Comparison of ENCODE assay signal across 1 cellular context in the genomic region with DNA sequence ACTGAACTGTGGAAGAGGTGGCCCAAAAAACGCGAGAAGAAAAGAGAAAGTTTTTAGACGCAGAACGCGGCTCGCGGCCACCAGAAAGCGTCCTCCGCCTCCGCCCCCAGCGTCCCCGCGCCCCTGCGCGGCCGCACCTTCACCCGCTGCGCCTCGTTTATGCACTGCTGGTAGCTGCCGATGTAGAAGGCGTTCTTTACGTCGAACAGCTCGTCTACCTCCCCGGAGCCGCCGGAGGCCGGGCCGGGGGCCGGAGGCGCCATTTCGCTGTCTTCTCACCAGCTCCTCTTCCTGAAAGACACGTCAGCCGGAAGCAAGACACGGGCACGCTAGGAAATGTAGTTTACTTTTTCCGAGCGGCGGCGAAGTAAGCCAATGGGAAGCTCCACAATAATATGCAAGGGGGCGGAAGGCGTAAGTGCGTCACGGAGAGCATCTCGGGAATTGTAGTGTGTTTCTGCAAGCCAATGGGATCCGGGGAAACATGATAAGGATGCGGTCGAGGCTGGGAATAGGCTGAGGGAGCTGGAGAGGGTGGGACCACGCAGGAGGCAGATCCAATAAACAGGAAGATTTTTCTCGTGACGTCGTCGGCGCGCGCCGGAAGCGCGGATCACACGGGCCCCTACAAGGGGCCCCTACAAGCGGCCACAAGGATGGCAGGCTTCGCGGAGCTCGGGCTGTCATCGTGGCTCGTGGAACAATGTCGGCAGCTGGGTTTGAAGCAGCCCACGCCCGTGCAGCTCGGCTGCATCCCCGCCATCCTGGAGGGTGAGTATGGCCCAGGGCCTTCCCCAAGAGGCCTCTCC.
TF ChIP-seq lines count a peak whose summit lies in the region.

A gene (minus strand): TSS at position 302 of the 809 bp plus-strand sequence. CDS start 39 bp downstream, at position 263.
A gene with protein sequence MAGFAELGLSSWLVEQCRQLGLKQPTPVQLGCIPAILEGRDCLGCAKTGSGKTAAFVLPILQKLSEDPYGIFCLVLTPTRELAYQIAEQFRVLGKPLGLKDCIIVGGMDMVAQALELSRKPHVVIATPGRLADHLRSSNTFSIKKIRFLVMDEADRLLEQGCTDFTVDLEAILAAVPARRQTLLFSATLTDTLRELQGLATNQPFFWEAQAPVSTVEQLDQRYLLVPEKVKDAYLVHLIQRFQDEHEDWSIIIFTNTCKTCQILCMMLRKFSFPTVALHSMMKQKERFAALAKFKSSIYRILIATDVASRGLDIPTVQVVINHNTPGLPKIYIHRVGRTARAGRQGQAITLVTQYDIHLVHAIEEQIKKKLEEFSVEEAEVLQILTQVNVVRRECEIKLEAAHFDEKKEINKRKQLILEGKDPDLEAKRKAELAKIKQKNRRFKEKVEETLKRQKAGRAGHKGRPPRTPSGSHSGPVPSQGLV (plus strand): TSS at position 630 of the 809 bp plus-strand sequence. CDS start 27 bp downstream, at position 657.

TF ChIP-seq in K562, 482 proteins besides CTCF, POLR2A, EP300 and RAD21 (continued from another document and continues in another):
- TF ChIP-seq NBN (IDR thresholded peaks at IDR 0.05; ENCODE audit: low read depth) (peak; percentile 70; the same call in 1 of the 2 replicates), RBM22 (IDR thresholded peaks at IDR 0.05; ENCODE audit: low read depth, low read length, poor library complexity, severe bottlenecking) (no peak), PML (IDR thresholded peaks at IDR 0.05; ENCODE audit: low read length) (peak; percentile 87; the same call in 1 of the 2 replicates), ARHGAP35 (IDR thresholded peaks at IDR 0.05; ENCODE audit: partially characterized antibody) (peak; percentile 53), HDAC3 (IDR thresholded peaks at IDR 0.05; ENCODE audit: borderline replicate concordance, partially characterized antibody) (no peak), DPF2 (IDR thresholded peaks at IDR 0.05) (0 out of 2 replicates have a peak, but pooled peaks have one; percentile 26), ADNP (tag; IDR thresholded peaks at IDR 0.05) (no peak), ZC3H11A (IDR thresholded peaks at IDR 0.05; ENCODE audit: low read depth, low read length) (no peak), ZNF830 (CRISPR knock-in tag; IDR thresholded peaks at IDR 0.05) (no peak), BRD4 (IDR thresholded peaks at IDR 0.05) (0 out of 2 replicates have a peak, but pooled peaks have one; percentile 38), NUFIP1 (IDR thresholded peaks at IDR 0.05; ENCODE audit: partially characterized antibody) (no peak), ZNF436 (CRISPR knock-in tag; IDR thresholded peaks at IDR 0.05) (no peak), CSDE1 (IDR thresholded peaks at IDR 0.05) (peak in 1 of 2 experiments; percentile 88; a peak in 2 of 4 replicates), ZNF644 (tag; IDR thresholded peaks at IDR 0.05; ENCODE audit: low read depth) (0 out of 2 replicates have a peak, but pooled peaks have one; percentile 62), TOE1 (IDR thresholded peaks at IDR 0.05; ENCODE audit: borderline replicate concordance) (peak; percentile 6; the same call in 1 of the 2 replicates), TOE1 (CRISPR knock-in tag; IDR thresholded peaks at IDR 0.05; ENCODE audit: borderline replicate concordance, low read depth) (no peak), NFYB (IDR thresholded peaks at IDR 0.05; ENCODE audit: extremely low read depth, insufficient read length) (peak; percentile 87), ZNF347 (CRISPR knock-in tag; IDR thresholded peaks at IDR 0.05; ENCODE audit: low read depth) (no peak), FOSL1 (tag; conservative IDR thresholded peaks at IDR 0.05) (peak; percentile 83), TCF7 (IDR thresholded peaks at IDR 0.05; ENCODE audit: borderline replicate concordance) (no peak), ETV6 (IDR thresholded peaks at IDR 0.05; ENCODE audit: borderline replicate concordance in 1 of 2, low read depth in 2 of 2, low read length in 1 of 2) (no peak), ETV6 (CRISPR knock-in tag; IDR thresholded peaks at IDR 0.05; ENCODE audit: borderline replicate concordance) (no peak)
- TF ChIP-seq, protein P1, sequence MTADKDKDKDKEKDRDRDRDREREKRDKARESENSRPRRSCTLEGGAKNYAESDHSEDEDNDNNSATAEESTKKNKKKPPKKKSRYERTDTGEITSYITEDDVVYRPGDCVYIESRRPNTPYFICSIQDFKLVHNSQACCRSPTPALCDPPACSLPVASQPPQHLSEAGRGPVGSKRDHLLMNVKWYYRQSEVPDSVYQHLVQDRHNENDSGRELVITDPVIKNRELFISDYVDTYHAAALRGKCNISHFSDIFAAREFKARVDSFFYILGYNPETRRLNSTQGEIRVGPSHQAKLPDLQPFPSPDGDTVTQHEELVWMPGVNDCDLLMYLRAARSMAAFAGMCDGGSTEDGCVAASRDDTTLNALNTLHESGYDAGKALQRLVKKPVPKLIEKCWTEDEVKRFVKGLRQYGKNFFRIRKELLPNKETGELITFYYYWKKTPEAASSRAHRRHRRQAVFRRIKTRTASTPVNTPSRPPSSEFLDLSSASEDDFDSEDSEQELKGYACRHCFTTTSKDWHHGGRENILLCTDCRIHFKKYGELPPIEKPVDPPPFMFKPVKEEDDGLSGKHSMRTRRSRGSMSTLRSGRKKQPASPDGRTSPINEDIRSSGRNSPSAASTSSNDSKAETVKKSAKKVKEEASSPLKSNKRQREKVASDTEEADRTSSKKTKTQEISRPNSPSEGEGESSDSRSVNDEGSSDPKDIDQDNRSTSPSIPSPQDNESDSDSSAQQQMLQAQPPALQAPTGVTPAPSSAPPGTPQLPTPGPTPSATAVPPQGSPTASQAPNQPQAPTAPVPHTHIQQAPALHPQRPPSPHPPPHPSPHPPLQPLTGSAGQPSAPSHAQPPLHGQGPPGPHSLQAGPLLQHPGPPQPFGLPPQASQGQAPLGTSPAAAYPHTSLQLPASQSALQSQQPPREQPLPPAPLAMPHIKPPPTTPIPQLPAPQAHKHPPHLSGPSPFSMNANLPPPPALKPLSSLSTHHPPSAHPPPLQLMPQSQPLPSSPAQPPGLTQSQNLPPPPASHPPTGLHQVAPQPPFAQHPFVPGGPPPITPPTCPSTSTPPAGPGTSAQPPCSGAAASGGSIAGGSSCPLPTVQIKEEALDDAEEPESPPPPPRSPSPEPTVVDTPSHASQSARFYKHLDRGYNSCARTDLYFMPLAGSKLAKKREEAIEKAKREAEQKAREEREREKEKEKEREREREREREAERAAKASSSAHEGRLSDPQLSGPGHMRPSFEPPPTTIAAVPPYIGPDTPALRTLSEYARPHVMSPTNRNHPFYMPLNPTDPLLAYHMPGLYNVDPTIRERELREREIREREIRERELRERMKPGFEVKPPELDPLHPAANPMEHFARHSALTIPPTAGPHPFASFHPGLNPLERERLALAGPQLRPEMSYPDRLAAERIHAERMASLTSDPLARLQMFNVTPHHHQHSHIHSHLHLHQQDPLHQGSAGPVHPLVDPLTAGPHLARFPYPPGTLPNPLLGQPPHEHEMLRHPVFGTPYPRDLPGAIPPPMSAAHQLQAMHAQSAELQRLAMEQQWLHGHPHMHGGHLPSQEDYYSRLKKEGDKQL (CRISPR knock-in tag; IDR thresholded peaks at IDR 0.05; ENCODE audit: borderline replicate concordance): no peak
- TF ChIP-seq, protein P2, sequence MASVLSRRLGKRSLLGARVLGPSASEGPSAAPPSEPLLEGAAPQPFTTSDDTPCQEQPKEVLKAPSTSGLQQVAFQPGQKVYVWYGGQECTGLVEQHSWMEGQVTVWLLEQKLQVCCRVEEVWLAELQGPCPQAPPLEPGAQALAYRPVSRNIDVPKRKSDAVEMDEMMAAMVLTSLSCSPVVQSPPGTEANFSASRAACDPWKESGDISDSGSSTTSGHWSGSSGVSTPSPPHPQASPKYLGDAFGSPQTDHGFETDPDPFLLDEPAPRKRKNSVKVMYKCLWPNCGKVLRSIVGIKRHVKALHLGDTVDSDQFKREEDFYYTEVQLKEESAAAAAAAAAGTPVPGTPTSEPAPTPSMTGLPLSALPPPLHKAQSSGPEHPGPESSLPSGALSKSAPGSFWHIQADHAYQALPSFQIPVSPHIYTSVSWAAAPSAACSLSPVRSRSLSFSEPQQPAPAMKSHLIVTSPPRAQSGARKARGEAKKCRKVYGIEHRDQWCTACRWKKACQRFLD (CRISPR knock-in tag; IDR thresholded peaks at IDR 0.05): peak; percentile 50; the same call in 1 of the 2 replicates
- TF ChIP-seq, protein P3, sequence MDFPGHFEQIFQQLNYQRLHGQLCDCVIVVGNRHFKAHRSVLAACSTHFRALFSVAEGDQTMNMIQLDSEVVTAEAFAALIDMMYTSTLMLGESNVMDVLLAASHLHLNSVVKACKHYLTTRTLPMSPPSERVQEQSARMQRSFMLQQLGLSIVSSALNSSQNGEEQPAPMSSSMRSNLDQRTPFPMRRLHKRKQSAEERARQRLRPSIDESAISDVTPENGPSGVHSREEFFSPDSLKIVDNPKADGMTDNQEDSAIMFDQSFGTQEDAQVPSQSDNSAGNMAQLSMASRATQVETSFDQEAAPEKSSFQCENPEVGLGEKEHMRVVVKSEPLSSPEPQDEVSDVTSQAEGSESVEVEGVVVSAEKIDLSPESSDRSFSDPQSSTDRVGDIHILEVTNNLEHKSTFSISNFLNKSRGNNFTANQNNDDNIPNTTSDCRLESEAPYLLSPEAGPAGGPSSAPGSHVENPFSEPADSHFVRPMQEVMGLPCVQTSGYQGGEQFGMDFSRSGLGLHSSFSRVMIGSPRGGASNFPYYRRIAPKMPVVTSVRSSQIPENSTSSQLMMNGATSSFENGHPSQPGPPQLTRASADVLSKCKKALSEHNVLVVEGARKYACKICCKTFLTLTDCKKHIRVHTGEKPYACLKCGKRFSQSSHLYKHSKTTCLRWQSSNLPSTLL (IDR thresholded peaks at IDR 0.05): no peak
- TF ChIP-seq, protein P4, sequence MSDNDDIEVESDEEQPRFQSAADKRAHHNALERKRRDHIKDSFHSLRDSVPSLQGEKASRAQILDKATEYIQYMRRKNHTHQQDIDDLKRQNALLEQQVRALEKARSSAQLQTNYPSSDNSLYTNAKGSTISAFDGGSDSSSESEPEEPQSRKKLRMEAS (CRISPR knock-in tag; IDR thresholded peaks at IDR 0.05): peak; percentile 76
- TF ChIP-seq, protein P5, sequence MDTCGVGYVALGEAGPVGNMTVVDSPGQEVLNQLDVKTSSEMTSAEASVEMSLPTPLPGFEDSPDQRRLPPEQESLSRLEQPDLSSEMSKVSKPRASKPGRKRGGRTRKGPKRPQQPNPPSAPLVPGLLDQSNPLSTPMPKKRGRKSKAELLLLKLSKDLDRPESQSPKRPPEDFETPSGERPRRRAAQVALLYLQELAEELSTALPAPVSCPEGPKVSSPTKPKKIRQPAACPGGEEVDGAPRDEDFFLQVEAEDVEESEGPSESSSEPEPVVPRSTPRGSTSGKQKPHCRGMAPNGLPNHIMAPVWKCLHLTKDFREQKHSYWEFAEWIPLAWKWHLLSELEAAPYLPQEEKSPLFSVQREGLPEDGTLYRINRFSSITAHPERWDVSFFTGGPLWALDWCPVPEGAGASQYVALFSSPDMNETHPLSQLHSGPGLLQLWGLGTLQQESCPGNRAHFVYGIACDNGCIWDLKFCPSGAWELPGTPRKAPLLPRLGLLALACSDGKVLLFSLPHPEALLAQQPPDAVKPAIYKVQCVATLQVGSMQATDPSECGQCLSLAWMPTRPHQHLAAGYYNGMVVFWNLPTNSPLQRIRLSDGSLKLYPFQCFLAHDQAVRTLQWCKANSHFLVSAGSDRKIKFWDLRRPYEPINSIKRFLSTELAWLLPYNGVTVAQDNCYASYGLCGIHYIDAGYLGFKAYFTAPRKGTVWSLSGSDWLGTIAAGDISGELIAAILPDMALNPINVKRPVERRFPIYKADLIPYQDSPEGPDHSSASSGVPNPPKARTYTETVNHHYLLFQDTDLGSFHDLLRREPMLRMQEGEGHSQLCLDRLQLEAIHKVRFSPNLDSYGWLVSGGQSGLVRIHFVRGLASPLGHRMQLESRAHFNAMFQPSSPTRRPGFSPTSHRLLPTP (IDR thresholded peaks at IDR 0.05; ENCODE audit: borderline replicate concordance, extremely low read depth, insufficient read length): no peak
